In the genomic region with DNA sequence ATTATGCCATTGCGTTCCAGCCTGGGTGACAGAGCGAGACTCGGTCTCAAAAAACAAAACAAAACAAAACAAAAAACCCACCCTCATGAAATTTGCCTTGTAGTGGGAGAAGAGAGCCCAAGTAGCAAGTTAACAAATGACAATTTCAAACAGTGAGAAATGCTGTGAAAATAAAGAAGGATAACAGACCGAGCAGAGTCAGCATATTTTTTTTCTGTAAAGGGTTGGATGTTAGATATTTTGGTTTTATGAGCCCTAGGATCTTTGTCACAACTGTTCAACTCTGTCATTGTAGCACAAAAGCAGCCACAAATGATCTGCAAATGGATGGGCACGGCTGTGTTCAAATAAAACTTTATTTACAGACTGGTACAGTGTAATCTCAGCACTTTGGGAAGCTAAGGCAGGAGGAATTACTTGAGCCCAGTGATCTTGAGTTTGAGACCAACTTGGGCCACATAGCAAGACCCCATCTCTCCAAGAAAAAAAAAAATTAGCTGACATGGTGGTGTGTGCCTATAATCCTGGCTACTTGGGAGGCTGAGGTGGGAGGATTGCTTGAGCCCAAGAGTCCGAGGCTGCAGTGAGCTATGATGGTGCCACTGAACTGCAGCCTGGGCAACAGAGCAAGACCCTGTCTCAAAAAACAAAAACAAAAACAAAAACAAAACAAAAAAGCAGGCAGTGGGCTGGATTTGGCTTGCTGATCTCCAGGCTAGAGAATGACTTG, we compare ENCODE assay signal across 27 cellular contexts.
"Had no signal": no experiment of that assay in that cellular context is flagged by ENCODE, and none has a peak within 500 bp of the region (broad histone marks: within the 10 kb centered on the region; RNA-seq: fewer than 3 reads in every experiment).

No MANE protein-coding gene starts in this region.

- H3K27me3 Mint-ChIP-seq: dendritic cell treated with granulocyte-macrophage colony-stimulating factor and Interleukin-4, amounts not matched to agents 40 ng/mL and 50 ng/mL, for 4 days; stimulated activated naive CD8-positive, alpha-beta T cell treated with anti-CD3 and anti-CD28 coated beads, Interleukin-15, amount 100 ng/mL, for 72 hours had no signal

- H3K4me1 Mint-ChIP-seq: nephron; stimulated activated naive CD8-positive, alpha-beta T cell treated with anti-CD3 and anti-CD28 coated beads, Interleukin-15, amount 100 ng/mL, for 72 hours had no signal

- FAIRE-seq: islet of Langerhans had no signal

- H3K27me3 ChIP-seq: colonic mucosa, foreskin keratinocyte, left lung, transverse colon had no signal

- H3K4me3 Mint-ChIP-seq: dendritic cell treated with granulocyte-macrophage colony-stimulating factor and Interleukin-4, amounts not matched to agents 40 ng/mL and 50 ng/mL, for 4 days; endodermal cell; mesothelial cell of epicardium; naive thymus-derived CD4-positive, alpha-beta T cell; nephron; stimulated activated naive CD8-positive, alpha-beta T cell treated with anti-CD3 and anti-CD28 coated beads, Interleukin-15, amount 100 ng/mL, for 72 hours had no signal

- H3K36me3 Mint-ChIP-seq: mesothelial cell of epicardium; naive thymus-derived CD4-positive, alpha-beta T cell had no signal

- DNase-seq: colonic mucosa; effector CD8-positive, alpha-beta T cell; foreskin keratinocyte; glutamatergic neuron; heart right ventricle; hippocampal formation; left cardiac atrium; left lung; mesenchymal stem cell; naive thymus-derived CD4-positive, alpha-beta T cell; nucleus accumbens; psoas muscle; right cardiac atrium; spleen; stimulated activated CD4-positive, alpha-beta T cell treated with anti-CD3 and anti-CD28 coated beads, Interleukin-4, amount 100 ng/mL, for 4 hours; stimulated activated naive CD4-positive, alpha-beta T cell; stimulated activated naive CD8-positive, alpha-beta T cell treated with anti-CD3 and anti-CD28 coated beads, Interleukin-15, amount 100 ng/mL, for 72 hours; transverse colon had no signal

- H3K27ac ChIP-seq: colonic mucosa, epithelial cell of prostate, esophagus muscularis mucosa, foreskin keratinocyte, heart right ventricle, left lung, psoas muscle, skin epidermis, spleen, suprapubic skin, transverse colon had no signal

- H3K27ac Mint-ChIP-seq: dendritic cell treated with granulocyte-macrophage colony-stimulating factor and Interleukin-4, amounts not matched to agents 40 ng/mL and 50 ng/mL, for 4 days; endodermal cell; mesothelial cell of epicardium; nephron; stimulated activated naive CD8-positive, alpha-beta T cell treated with anti-CD3 and anti-CD28 coated beads, Interleukin-15, amount 100 ng/mL, for 72 hours had no signal

- H3K4me1 ChIP-seq: colonic mucosa, esophagus muscularis mucosa, foreskin keratinocyte, heart right ventricle, left lung, psoas muscle, spleen, suprapubic skin, transverse colon had no signal

- H3K9me3 Mint-ChIP-seq: dendritic cell treated with granulocyte-macrophage colony-stimulating factor and Interleukin-4, amounts not matched to agents 40 ng/mL and 50 ng/mL, for 4 days; endodermal cell; mesothelial cell of epicardium; nephron; stimulated activated naive CD8-positive, alpha-beta T cell treated with anti-CD3 and anti-CD28 coated beads, Interleukin-15, amount 100 ng/mL, for 72 hours had no signal

- H3K36me3 ChIP-seq: colonic mucosa, esophagus muscularis mucosa, heart right ventricle, left lung, spleen, suprapubic skin, transverse colon had no signal

- H3K9me3 ChIP-seq: colonic mucosa, esophagus muscularis mucosa, left lung, psoas muscle, spleen, suprapubic skin, transverse colon had no signal

- H3K4me3 ChIP-seq: colonic mucosa, esophagus muscularis mucosa, heart right ventricle, left lung, psoas muscle, skin epidermis, spleen, suprapubic skin, transverse colon had no signal

- ATAC-seq: foreskin keratinocyte; heart right ventricle; left cardiac atrium; left lung; naive thymus-derived CD4-positive, alpha-beta T cell; psoas muscle; stimulated activated naive CD8-positive, alpha-beta T cell treated with anti-CD3 and anti-CD28 coated beads, Interleukin-15, amount 100 ng/mL, for 72 hours had no signal
